12 cellular contexts compared by ENCODE assay signal in genomic region chr1:230768903-230769570, GRCh38. TPM values are rescaled to one million over a fixed set of nuclear protein-coding genes. Genes with fewer than 3 reads are reported as not detected.
DNase-seq lines count a peak whose midpoint lies in the region; ATAC-seq and TF ChIP-seq lines count a peak whose summit lies in the region.
"Had no signal": no experiment of that assay in that cellular context is flagged by ENCODE, and none has a peak within 500 bp of the region (broad histone marks: within the 10 kb centered on the region; RNA-seq: fewer than 3 reads in every experiment).

No MANE protein-coding gene starts in this region.

- H3K27me3 ChIP-seq in left lung = no peaks in the 10 kb centered on the region
- H3K27me3 ChIP-seq: suprapubic skin had no signal

- no peaks in the 10 kb centered on the region for H3K4me1 Mint-ChIP-seq in activated T-cell treated with anti-CD3 and anti-CD28 coated beads, Interleukin-2, amount 50 U/mL, for 4 hours (ENCODE audit: low read depth)
- H3K4me1 Mint-ChIP-seq: activated naive CD8-positive, alpha-beta T cell treated with anti-CD3 and anti-CD28 coated beads, Interleukin-2, amount 10 ng/mL, durations not matched to agents 7 days and 5 days had no signal

- H3K4me3 ChIP-seq in HFF-Myc (replicated peaks; ENCODE audit: low read depth, low read length) (no peak overlapping the region), cardiac fibroblast (replicated peaks in 1 of 2; ENCODE audit: low read depth in 2 of 2, low read length in 2 of 2) (no peak overlapping the region), left lung (no peak overlapping the region)
- H3K4me3 ChIP-seq: suprapubic skin had no signal

- peak; percentile 75 for ATAC-seq in left lung
- ATAC-seq in activated T-cell treated with anti-CD3 and anti-CD28 coated beads, Interleukin-2, amount 50 U/mL, for 4 hours = no peak
- no peak for ATAC-seq in GM21723 (IDR thresholded peaks at IDR 0.05; ENCODE audit: unreplicated experiment)
- no peak for ATAC-seq in GM18517 (IDR thresholded peaks at IDR 0.05; ENCODE audit: unreplicated experiment)

- H3K27ac ChIP-seq in left lung = peak overlapping the region in 1 of 2 donors; percentile 44
- H3K27ac ChIP-seq: suprapubic skin had no signal

- TF ChIP-seq CTCF in HFF-Myc (IDR thresholded peaks at IDR 0.05; ENCODE audit: low read depth, low read length, missing control alignments) (no peak), cardiac fibroblast (IDR thresholded peaks at IDR 0.05; ENCODE audit: low read depth, low read length) (no peak), left lung (IDR thresholded peaks at IDR 0.05) (no peak)

- H3K27me3 Mint-ChIP-seq in activated T-cell treated with anti-CD3 and anti-CD28 coated beads, Interleukin-2, amount 50 U/mL, for 4 hours (ENCODE audit: low read depth) = peaks cover 4% of the 10 kb centered on the region
- H3K27me3 Mint-ChIP-seq: activated naive CD8-positive, alpha-beta T cell treated with anti-CD3 and anti-CD28 coated beads, Interleukin-2, amount 10 ng/mL, durations not matched to agents 7 days and 5 days had no signal

- H3K36me3 Mint-ChIP-seq in activated T-cell treated with anti-CD3 and anti-CD28 coated beads, Interleukin-2, amount 50 U/mL, for 4 hours (ENCODE audit: insufficient read depth) = no peaks in the 10 kb centered on the region
- H3K36me3 Mint-ChIP-seq: activated naive CD8-positive, alpha-beta T cell treated with anti-CD3 and anti-CD28 coated beads, Interleukin-2, amount 10 ng/mL, durations not matched to agents 7 days and 5 days had no signal

- peaks cover 4% of the 10 kb centered on the region for H3K9me3 Mint-ChIP-seq in activated T-cell treated with anti-CD3 and anti-CD28 coated beads, Interleukin-2, amount 50 U/mL, for 4 hours
- H3K9me3 Mint-ChIP-seq: activated naive CD8-positive, alpha-beta T cell treated with anti-CD3 and anti-CD28 coated beads, Interleukin-2, amount 10 ng/mL, durations not matched to agents 7 days and 5 days had no signal

- intact Hi-C loops in left lung (cut with DNase I) = no loop called here

- H3K4me3 Mint-ChIP-seq in activated T-cell treated with anti-CD3 and anti-CD28 coated beads, Interleukin-2, amount 50 U/mL, for 4 hours = no peak overlapping the region
- H3K4me3 Mint-ChIP-seq: activated naive CD8-positive, alpha-beta T cell treated with anti-CD3 and anti-CD28 coated beads, Interleukin-2, amount 10 ng/mL, durations not matched to agents 7 days and 5 days had no signal

- peak; percentile 40 for DNase-seq in HFF-Myc (ENCODE audit: extremely low read depth, low read depth)
- peak; percentile 51 to 57 for DNase-seq in cardiac fibroblast (ENCODE audit: low read depth in 2 of 2)
- no peak for DNase-seq in left lung
- peak; percentile 43 for DNase-seq in stromal cell of bone marrow (ENCODE audit: low read depth)
- no peak for DNase-seq in activated T-cell treated with anti-CD3 and anti-CD28 coated beads, Interleukin-2, amount 50 U/mL, for 4 hours
- DNase-seq: activated naive CD8-positive, alpha-beta T cell treated with anti-CD3 and anti-CD28 coated beads, Interleukin-2, amount 10 ng/mL, durations not matched to agents 7 days and 5 days; effector CD8-positive, alpha-beta T cell had no signal

- H3K36me3 ChIP-seq in left lung = no peaks in the 10 kb centered on the region
- H3K36me3 ChIP-seq: suprapubic skin had no signal

- H3K4me1 ChIP-seq in left lung = peaks cover 0 to 6% of the 10 kb centered on the region in 2 donors

- H3K9me3 ChIP-seq in left lung = peaks cover 0 to under 1% of the 10 kb centered on the region in 2 donors
- H3K9me3 ChIP-seq: Caco-2 had no signal

RNA-seq across cellular contexts. Expression of gene CAPN9, which starts 21.8 kb away (rescaled TPM):
- total RNA-seq in left lung = 1 to 10 TPM; 3.2 to 5.0 TPM
- total RNA-seq in activated T-cell treated with anti-CD3 and anti-CD28 coated beads, Interleukin-2, amount 50 U/mL, for 4 hours = not detected
- total RNA-seq: activated naive CD8-positive, alpha-beta T cell treated with anti-CD3 and anti-CD28 coated beads, Interleukin-2, amount 10 ng/mL, durations not matched to agents 7 days and 5 days had no signal

RNA-seq across cellular contexts. Expression of gene AGT, which starts 55.1 kb away (rescaled TPM):
- 1 to 10 TPM; 2.8 to 2.9 TPM for total RNA-seq in left lung
- under 1 TPM; 0.66 to 0.79 (median 0.68) TPM for total RNA-seq in activated T-cell treated with anti-CD3 and anti-CD28 coated beads, Interleukin-2, amount 50 U/mL, for 4 hours
- total RNA-seq: activated naive CD8-positive, alpha-beta T cell treated with anti-CD3 and anti-CD28 coated beads, Interleukin-2, amount 10 ng/mL, durations not matched to agents 7 days and 5 days; NCI-H460 had no signal

Comparison
In these comparisons a context has a peak if more than half of its experiments do, and no peak if none do; other contexts are left out.
1. DNase-seq: peak in HFF-Myc (single experiment), cardiac fibroblast (2 of 2) and stromal cell of bone marrow (single experiment); none in left lung (0 of 2) and activated T-cell treated with anti-CD3 and anti-CD28 coated beads, Interleukin-2, amount 50 U/mL, for 4 hours (single experiment).
2. RNA of gene CAPN9, which starts 21.8 kb away (total RNA-seq): 3.2 to 5.0 TPM in left lung; not detected in activated T-cell treated with anti-CD3 and anti-CD28 coated beads, Interleukin-2, amount 50 U/mL, for 4 hours; every median in the first group is over 4 times any median in the second.